14 cellular contexts compared by ENCODE assay signal in the genomic region with DNA sequence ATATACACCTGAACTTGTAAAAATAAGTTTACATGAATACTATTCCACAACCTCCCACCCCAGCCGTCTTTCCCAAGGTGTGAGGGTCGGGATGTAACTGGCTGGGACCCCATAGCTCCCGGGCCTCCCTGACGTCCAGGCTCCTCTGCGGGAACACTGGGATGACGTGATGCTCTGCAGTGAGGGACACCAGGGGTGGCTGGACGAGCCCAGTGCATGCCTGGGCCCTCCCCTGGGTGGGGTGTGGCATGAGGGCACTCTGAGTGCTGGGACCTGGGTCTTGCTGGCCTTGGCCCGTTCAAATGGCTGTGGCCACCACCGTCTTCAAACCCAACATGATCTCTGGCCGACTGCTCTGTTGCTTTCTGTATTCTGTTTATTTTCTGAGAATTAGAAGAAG.
A peak's percentile ranks its signal among the peaks of the same experiment; 100 is the strongest.
DNase-seq lines count a peak whose midpoint lies in the region; ATAC-seq and TF ChIP-seq lines count a peak whose summit lies in the region.
"Had no signal": no experiment of that assay in that cellular context is flagged by ENCODE, and none has a peak within 500 bp of the region (broad histone marks: within the 10 kb centered on the region; RNA-seq: fewer than 3 reads in every experiment).

No MANE protein-coding gene starts in this region.

- no peaks in the 10 kb centered on the region for H3K9me3 Mint-ChIP-seq in activated CD8-positive, alpha-beta memory T cell treated with anti-CD3 and anti-CD28 coated beads, Interleukin-2, amount 10 ng/mL, durations not matched to agents 7 days and 5 days (ENCODE audit: low read depth)
- no peaks in the 10 kb centered on the region for H3K9me3 Mint-ChIP-seq in activated T-cell treated with anti-CD3 and anti-CD28 coated beads, Interleukin-2, amount 50 U/mL, for 72 hours
- H3K9me3 Mint-ChIP-seq: H9 had no signal

- no peak for ATAC-seq in activated CD8-positive, alpha-beta memory T cell treated with anti-CD3 and anti-CD28 coated beads, Interleukin-2, amount 10 ng/mL, durations not matched to agents 7 days and 5 days
- no peak for ATAC-seq in foreskin keratinocyte
- no peak for ATAC-seq in esophagus mucosa
- ATAC-seq in activated T-cell treated with anti-CD3 and anti-CD28 coated beads, Interleukin-2, amount 50 U/mL, for 72 hours (replicated peaks in 1 of 2): no peak
- ATAC-seq: Panc1 had no signal

- H2AFZ ChIP-seq in OCI-LY7 (ENCODE audit: low read length): peak overlapping the region; percentile 29; the same call in 1 of the 2 replicates

- H3K27me3 ChIP-seq in spleen (replicated peaks in 1 of 7) (peaks cover 0 to 36% (median 0%) of the 10 kb centered on the region in 7 donors), foreskin keratinocyte (no peaks in the 10 kb centered on the region)

- no peaks in the 10 kb centered on the region for H3K36me3 Mint-ChIP-seq in activated CD8-positive, alpha-beta memory T cell treated with anti-CD3 and anti-CD28 coated beads, Interleukin-2, amount 10 ng/mL, durations not matched to agents 7 days and 5 days
- no peaks in the 10 kb centered on the region for H3K36me3 Mint-ChIP-seq in activated T-cell treated with anti-CD3 and anti-CD28 coated beads, Interleukin-2, amount 50 U/mL, for 72 hours (ENCODE audit: insufficient read depth in 2 of 2)

- H3K9me2 ChIP-seq in OCI-LY7 (ENCODE audit: insufficient read depth, low read length): no peaks in the 10 kb centered on the region

- H3K4me1 ChIP-seq in OCI-LY7 (ENCODE audit: insufficient read depth, low read length, poor library complexity, severe bottlenecking) (peaks cover 19% of the 10 kb centered on the region), spleen (no peaks in the 10 kb centered on the region), foreskin keratinocyte (no peaks in the 10 kb centered on the region)

- H3K27ac ChIP-seq in OCI-LY7 (ENCODE audit: low read depth, low read length, poor library complexity, severe bottlenecking) (no peak overlapping the region), spleen (no peak overlapping the region), foreskin keratinocyte (no peak overlapping the region)

- no peak overlapping the region for H3K4me3 ChIP-seq in OCI-LY7 (ENCODE audit: low read depth, low read length, poor library complexity, severe bottlenecking)
- H3K4me3 ChIP-seq in spleen: no peak overlapping the region

- CTCF ChIA-PET in activated CD8-positive, alpha-beta memory T cell treated with anti-CD3 and anti-CD28 coated beads, Interleukin-2, amount 10 ng/mL, durations not matched to agents 7 days and 5 days (lab: Charles Lee): no interaction called here
- CTCF ChIA-PET in OCI-LY7 (lab: Charles Lee; ENCODE audit: unreplicated experiment): no interaction called here

- no peak for TF ChIP-seq POLR2A in spleen (IDR thresholded peaks at IDR 0.05)

- peaks cover 8% of the 10 kb centered on the region for H3K27me3 Mint-ChIP-seq in activated CD8-positive, alpha-beta memory T cell treated with anti-CD3 and anti-CD28 coated beads, Interleukin-2, amount 10 ng/mL, durations not matched to agents 7 days and 5 days
- peaks cover 6% of the 10 kb centered on the region for H3K27me3 Mint-ChIP-seq in activated T-cell treated with anti-CD3 and anti-CD28 coated beads, Interleukin-2, amount 50 U/mL, for 72 hours (ENCODE audit: low read depth)

- intact Hi-C loops in OCI-LY7 (cut with micrococcal nuclease; ENCODE audit: unreplicated experiment): no loop called here
- intact Hi-C loops in spleen (cut with DNase I; ENCODE audit: low total_unique reads): no loop called here

- no peaks in the 10 kb centered on the region for H3K79me2 ChIP-seq in OCI-LY7 (ENCODE audit: insufficient read depth, low read depth, low read length)

- no peak overlapping the region for H3K4me3 Mint-ChIP-seq in activated CD8-positive, alpha-beta memory T cell treated with anti-CD3 and anti-CD28 coated beads, Interleukin-2, amount 10 ng/mL, durations not matched to agents 7 days and 5 days
- no peak overlapping the region for H3K4me3 Mint-ChIP-seq in activated T-cell treated with anti-CD3 and anti-CD28 coated beads, Interleukin-2, amount 50 U/mL, for 72 hours
- H3K4me3 Mint-ChIP-seq: H9 had no signal

- H3K36me3 ChIP-seq in OCI-LY7 (ENCODE audit: insufficient read depth, low read length): no peaks in the 10 kb centered on the region
- H3K36me3 ChIP-seq in spleen: no peaks in the 10 kb centered on the region

- POLR2A ChIA-PET in OCI-LY7 (lab: Charles Lee): no interaction called here

- WGBS in spleen, 5 donors: 70 to 85% (median 80%) methylated on average over 10 of the region's 10 CpGs

- no peaks in the 10 kb centered on the region for H3K4me1 Mint-ChIP-seq in activated CD8-positive, alpha-beta memory T cell treated with anti-CD3 and anti-CD28 coated beads, Interleukin-2, amount 10 ng/mL, durations not matched to agents 7 days and 5 days
- no peaks in the 10 kb centered on the region for H3K4me1 Mint-ChIP-seq in activated T-cell treated with anti-CD3 and anti-CD28 coated beads, Interleukin-2, amount 50 U/mL, for 72 hours (ENCODE audit: low read depth)

- no TSS peak for BruUV-seq in OCI-LY7 (replicated peaks; lab: Mats Ljungman, UMichigan)

- H3K27ac Mint-ChIP-seq in activated CD8-positive, alpha-beta memory T cell treated with anti-CD3 and anti-CD28 coated beads, Interleukin-2, amount 10 ng/mL, durations not matched to agents 7 days and 5 days: no peak overlapping the region
- no peak overlapping the region for H3K27ac Mint-ChIP-seq in activated T-cell treated with anti-CD3 and anti-CD28 coated beads, Interleukin-2, amount 50 U/mL, for 72 hours
- H3K27ac Mint-ChIP-seq: H9 had no signal

- peak overlapping the region; percentile 36 for H3K4me2 ChIP-seq in OCI-LY7 (ENCODE audit: low read length)

- peak; percentile 16 for DNase-seq in activated CD8-positive, alpha-beta memory T cell treated with anti-CD3 and anti-CD28 coated beads, Interleukin-2, amount 10 ng/mL, durations not matched to agents 7 days and 5 days
- DNase-seq in activated CD8-positive, alpha-beta memory T cell treated with anti-CD3 and anti-CD28 coated beads for 24 hours: no peak
- no peak for DNase-seq in OCI-LY7 (ENCODE audit: low spot score)
- DNase-seq in mesenteric fat pad (ENCODE audit: low spot score): peak; percentile 28
- peak; percentile 71 for DNase-seq in spleen
- DNase-seq in foreskin keratinocyte: no peak
- no peak for DNase-seq in activated T-cell treated with anti-CD3 and anti-CD28 coated beads, Interleukin-2, amount 50 U/mL, for 72 hours
- DNase-seq: 8988T, DMS79 treated with DMSO at 0.1 percent for 48 hours, H9, NCI-H1048, NCI-H510A treated with DMSO at 0.1 percent for 48 hours had no signal

- TF ChIP-seq CTCF in OCI-LY7 (conservative IDR thresholded peaks at IDR 0.05; ENCODE audit: low read length) (no peak), spleen (IDR thresholded peaks at IDR 0.05 in 8 of 11, conservative IDR thresholded peaks at IDR 0.05 in 3 of 11) (no peak), foreskin keratinocyte (conservative IDR thresholded peaks at IDR 0.05) (no peak)

- H3K9me3 ChIP-seq in OCI-LY7 (ENCODE audit: low read length): no peaks in the 10 kb centered on the region
- H3K9me3 ChIP-seq in spleen: no peaks in the 10 kb centered on the region

- no peaks in the 10 kb centered on the region for H4K20me1 ChIP-seq in OCI-LY7 (ENCODE audit: insufficient read depth, low read length)

Comparison
In these comparisons a context has a peak if more than half of its experiments do, and no peak if none do; other contexts are left out.
1. DNase-seq: peak in activated CD8-positive, alpha-beta memory T cell treated with anti-CD3 and anti-CD28 coated beads, Interleukin-2, amount 10 ng/mL, durations not matched to agents 7 days and 5 days (single experiment), mesenteric fat pad (single experiment) and spleen (single experiment); none in activated CD8-positive, alpha-beta memory T cell treated with anti-CD3 and anti-CD28 coated beads for 24 hours (single experiment), OCI-LY7 (single experiment), foreskin keratinocyte (0 of 2) and activated T-cell treated with anti-CD3 and anti-CD28 coated beads, Interleukin-2, amount 50 U/mL, for 72 hours (0 of 2).